ENCODE assay signal across 8 cellular contexts in genomic region chr14:32560213-32560857, GRCh38.
DNase-seq lines count a peak whose midpoint lies in the region; ATAC-seq and TF ChIP-seq lines count a peak whose summit lies in the region.

No MANE protein-coding gene starts in this region.

- H3K36me3 ChIP-seq in Panc1 (ENCODE audit: control insufficient read depth, insufficient read depth, low read length), result no peaks in the 10 kb centered on the region

- DNase-seq in EH (ENCODE audit: low read depth), result peak; percentile 85
- peak; percentile 75 for DNase-seq in LoVo (ENCODE audit: low spot score)
- DNase-seq in Panc1 (ENCODE audit: low read depth, low spot score), result peak; percentile 30
- peak; percentile 85 for DNase-seq in MCF 10A (ENCODE audit: unreplicated experiment)
- peak; percentile 68 for DNase-seq in iPS-NIHi7 (ENCODE audit: extremely low spot score)
- peak; percentile 56 for DNase-seq in smooth muscle cell of the brain vasculature (ENCODE audit: low read depth, low spot score)
- no peak for DNase-seq in NCI-H1048 (lab: John Stamatoyannopoulos, UW)

- peak; percentile 79 for TF ChIP-seq CTCF in Panc1 (IDR thresholded peaks at IDR 0.05)
- peak; percentile 77 for TF ChIP-seq CTCF in MCF 10A (IDR thresholded peaks at IDR 0.05; ENCODE audit: unreplicated experiment)

- H3K36me3 Mint-ChIP-seq in MCF 10A (ENCODE audit: insufficient read depth, unreplicated experiment), result no peaks in the 10 kb centered on the region

- POLR2A ChIA-PET in Panc1 (lab: Charles Lee) (no interaction called here), MCF 10A (lab: Yijun Ruan, JAX) (interaction anchor here (0.6 to 3.3 kb wide), 23 partner anchors 11 to 1394 kb away, joined by 3 to 22 read pairs (median 5); partner anchors contain the start of genes ARHGAP5, HEATR5A and RNU6-8)

- intact Hi-C loops in Panc1 (cut with micrococcal nuclease; ENCODE audit: unreplicated experiment) (no loop called here), MCF 10A (cut with micrococcal nuclease) (loop anchor here (1.0 to 5.0 kb wide), 8 partner anchors 91 to 1903 kb away; no protein-coding TSS in a partner anchor)

- H3K27ac Mint-ChIP-seq in MCF 10A (ENCODE audit: low read depth, unreplicated experiment), result no peak overlapping the region

- peaks cover 11% of the 10 kb centered on the region for H3K4me1 Mint-ChIP-seq in MCF 10A (ENCODE audit: insufficient read depth, unreplicated experiment)

- ATAC-seq in GM21576 (IDR thresholded peaks at IDR 0.05; ENCODE audit: unreplicated experiment) (peak; percentile 83), Panc1 (peak; percentile 86)

- no TSS peak for BruUV-seq in Panc1 (replicated peaks; lab: Mats Ljungman, UMichigan)
- no TSS peak for BruUV-seq in MCF 10A (replicated peaks; lab: Mats Ljungman, UMichigan)

- no peaks in the 10 kb centered on the region for H3K9me3 ChIP-seq in Panc1 (ENCODE audit: control insufficient read depth, insufficient read depth, low read depth, low read length)

- H3K4me3 ChIP-seq in Panc1 (ENCODE audit: low read depth in 2 of 2, low read length in 2 of 2), result no peak overlapping the region

- H3K27ac ChIP-seq in Panc1 (ENCODE audit: low read length), result no peak overlapping the region

- H3K9me3 Mint-ChIP-seq in MCF 10A (ENCODE audit: unreplicated experiment), result no peaks in the 10 kb centered on the region

- no peaks in the 10 kb centered on the region for H3K27me3 ChIP-seq in Panc1 (ENCODE audit: control insufficient read depth, insufficient read depth, low read length)

- H3K4me1 ChIP-seq in Panc1 (ENCODE audit: control insufficient read depth, insufficient read depth, low read length), result no peaks in the 10 kb centered on the region

- H3K4me3 Mint-ChIP-seq in MCF 10A (ENCODE audit: unreplicated experiment), result no peak overlapping the region

- in situ Hi-C loops in Panc1 (cut with HindIII; ENCODE audit: low pct_unique_long_range_greater_than_20kb, low sequenced_read_pairs), result no loop called here

- no peaks in the 10 kb centered on the region for H3K27me3 Mint-ChIP-seq in MCF 10A (ENCODE audit: insufficient read depth, unreplicated experiment)

- CTCF ChIA-PET in Panc1 (lab: Charles Lee), result no interaction called here
- CTCF ChIA-PET in MCF 10A (lab: Yijun Ruan, JAX), result interaction anchor here (0.6 to 2.7 kb wide), 30 partner anchors 8 to 1997 kb away, joined by 3 to 13 read pairs (median 4); no protein-coding TSS in a partner anchor
